In genomic region chr13:100673376-100673830, GRCh38 we compare ENCODE assay signal across 1 cellular context.
A peak's percentile ranks its signal among the peaks of the same experiment; 100 is the strongest.
TF ChIP-seq lines count a peak whose summit lies in the region.

No MANE protein-coding gene starts in this region.

TF ChIP-seq in HepG2, 621 proteins besides CTCF, POLR2A, EP300 and RAD21 (continued from another document and continues in another):
- TF ChIP-seq ZNF407 (CRISPR knock-in tag; IDR thresholded peaks at IDR 0.05; ENCODE audit: not compliant biosample characterization) = no peak
- TF ChIP-seq ZFP37 (CRISPR knock-in tag; IDR thresholded peaks at IDR 0.05; ENCODE audit: borderline replicate concordance) = no peak
- no peak for TF ChIP-seq NR2F6 (IDR thresholded peaks at IDR 0.05)
- no peak for TF ChIP-seq NR2F6 (CRISPR knock-in tag; IDR thresholded peaks at IDR 0.05)
- no peak for TF ChIP-seq MTA1 (CRISPR knock-in tag; IDR thresholded peaks at IDR 0.05; ENCODE audit: borderline replicate concordance)
- no peak for TF ChIP-seq MAFF (IDR thresholded peaks at IDR 0.05; ENCODE audit: low read depth, low read length)
- TF ChIP-seq MAX (IDR thresholded peaks at IDR 0.05) = no peak
- TF ChIP-seq ZNF558 (CRISPR knock-in tag; IDR thresholded peaks at IDR 0.05; ENCODE audit: borderline replicate concordance) = no peak
- no peak for TF ChIP-seq ARID3A (IDR thresholded peaks at IDR 0.05; ENCODE audit: low read depth, low read length)
- TF ChIP-seq TBX3 (IDR thresholded peaks at IDR 0.05; ENCODE audit: borderline replicate concordance) = no peak
- TF ChIP-seq ZNF451 (CRISPR knock-in tag; IDR thresholded peaks at IDR 0.05) = no peak
- no peak for TF ChIP-seq ATF2 (CRISPR knock-in tag; IDR thresholded peaks at IDR 0.05)
- TF ChIP-seq ZFP1 (CRISPR knock-in tag; IDR thresholded peaks at IDR 0.05) = no peak
- no peak for TF ChIP-seq RFXANK (CRISPR knock-in tag; IDR thresholded peaks at IDR 0.05)
- no peak for TF ChIP-seq KLF13 (CRISPR knock-in tag; IDR thresholded peaks at IDR 0.05)
- TF ChIP-seq ZNF275 (CRISPR knock-in tag; IDR thresholded peaks at IDR 0.05; ENCODE audit: borderline replicate concordance) = no peak
- TF ChIP-seq NAIF1 (CRISPR knock-in tag; IDR thresholded peaks at IDR 0.05; ENCODE audit: borderline replicate concordance) = no peak
- TF ChIP-seq U2AF1 (optimal IDR thresholded peaks at IDR 0.05; ENCODE audit: low read depth, low read length) = no peak
- no peak for TF ChIP-seq GFI1 (CRISPR knock-in tag; IDR thresholded peaks at IDR 0.05; ENCODE audit: borderline replicate concordance)
- no peak for TF ChIP-seq TCF12 (IDR thresholded peaks at IDR 0.05)
- no peak for TF ChIP-seq TCF12 (CRISPR knock-in tag; IDR thresholded peaks at IDR 0.05)
- no peak for TF ChIP-seq GLMP (CRISPR knock-in tag; IDR thresholded peaks at IDR 0.05; ENCODE audit: borderline replicate concordance)
- TF ChIP-seq NR2F2 (IDR thresholded peaks at IDR 0.05; ENCODE audit: borderline replicate concordance, low read depth) = no peak
- no peak for TF ChIP-seq GRHL1 (CRISPR knock-in tag; conservative IDR thresholded peaks at IDR 0.05)
- no peak for TF ChIP-seq KDM1A (CRISPR knock-in tag; IDR thresholded peaks at IDR 0.05)
- TF ChIP-seq ZNF224 (CRISPR knock-in tag; IDR thresholded peaks at IDR 0.05) = no peak
- TF ChIP-seq ZNF577 (CRISPR knock-in tag; IDR thresholded peaks at IDR 0.05; ENCODE audit: borderline replicate concordance, low read depth) = no peak
- TF ChIP-seq SYNCRIP (IDR thresholded peaks at IDR 0.05; ENCODE audit: insufficient read depth, low read depth, low read length) = no peak
- TF ChIP-seq SMYD3 (CRISPR knock-in tag; IDR thresholded peaks at IDR 0.05) = no peak
- TF ChIP-seq SIN3B (IDR thresholded peaks at IDR 0.05; ENCODE audit: low read length) = no peak
- TF ChIP-seq NR2F1 (CRISPR knock-in tag; IDR thresholded peaks at IDR 0.05) = no peak
- no peak for TF ChIP-seq PRMT3 (CRISPR knock-in tag; IDR thresholded peaks at IDR 0.05; ENCODE audit: borderline replicate concordance, low read depth)
- 0 out of 2 replicates have a peak, but pooled peaks have one; percentile 40 for TF ChIP-seq CCDC6 (CRISPR knock-in tag; IDR thresholded peaks at IDR 0.05)
- no peak for TF ChIP-seq ZNF253 (CRISPR knock-in tag; IDR thresholded peaks at IDR 0.05; ENCODE audit: borderline replicate concordance)
- no peak for TF ChIP-seq SKI (IDR thresholded peaks at IDR 0.05; ENCODE audit: partially characterized antibody)
- TF ChIP-seq ZNF687 (CRISPR knock-in tag; IDR thresholded peaks at IDR 0.05) = peak; percentile 48
- TF ChIP-seq KLF16 (CRISPR knock-in tag; IDR thresholded peaks at IDR 0.05) = no peak
- TF ChIP-seq CEBPB (IDR thresholded peaks at IDR 0.05; ENCODE audit: borderline replicate concordance, low read depth, low read length) = no peak
- TF ChIP-seq ZNF317 (CRISPR knock-in tag; IDR thresholded peaks at IDR 0.05) = no peak
- TF ChIP-seq THAP7 (CRISPR knock-in tag; IDR thresholded peaks at IDR 0.05) = no peak
- no peak for TF ChIP-seq ZFP41 (CRISPR knock-in tag; IDR thresholded peaks at IDR 0.05; ENCODE audit: borderline replicate concordance)
- TF ChIP-seq SP1 (IDR thresholded peaks at IDR 0.05) = no peak
- no peak for TF ChIP-seq SP1 (CRISPR knock-in tag; IDR thresholded peaks at IDR 0.05)
